In the genomic region with DNA sequence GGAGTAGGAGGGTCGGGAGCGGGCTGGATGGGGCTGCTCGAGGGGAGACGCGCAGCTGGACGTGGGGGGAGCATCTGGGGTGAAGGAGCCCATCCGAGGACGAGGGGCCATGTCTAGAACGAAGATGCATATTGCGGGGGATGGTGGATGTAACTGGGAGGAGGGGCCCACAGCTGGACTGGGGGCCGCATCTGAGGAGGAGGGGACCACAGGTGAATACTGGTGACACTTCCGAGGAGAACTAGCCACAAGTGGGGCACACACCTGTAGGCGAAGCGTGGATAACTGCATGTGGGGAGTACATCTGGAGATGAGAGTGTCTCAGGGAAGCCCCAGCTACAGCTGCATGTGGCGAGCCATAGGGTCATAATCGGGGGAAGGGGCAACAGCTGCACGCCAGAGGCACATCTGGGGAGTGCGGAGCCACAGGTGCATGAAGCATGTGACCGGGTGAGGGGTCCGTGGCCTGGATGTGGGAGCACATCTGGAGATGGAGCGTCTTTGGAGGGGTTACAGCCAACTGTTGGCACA, we compare ENCODE assay signal across 8 cellular contexts. TPM values are rescaled to one million over a fixed set of nuclear protein-coding genes. Genes with fewer than 3 reads are reported as not detected.
DNase-seq lines count a peak whose midpoint lies in the region; ATAC-seq, FAIRE-seq and TF ChIP-seq lines count a peak whose summit lies in the region.

No MANE protein-coding gene starts in this region.

- H3K4me3 Mint-ChIP-seq in activated naive CD8-positive, alpha-beta T cell treated with anti-CD3 and anti-CD28 coated beads for 36 hours, result peak overlapping the region; percentile 100

- no peak for FAIRE-seq in kidney (lab: Jason Lieb, UNC)

- no peak for ATAC-seq in HG02763 (IDR thresholded peaks at IDR 0.05; ENCODE audit: unreplicated experiment)

- peaks cover 40% of the 10 kb centered on the region for H3K36me3 Mint-ChIP-seq in activated naive CD8-positive, alpha-beta T cell treated with anti-CD3 and anti-CD28 coated beads for 36 hours

- intact Hi-C loops in kidney (cut with DNase I), result no loop called here
- intact Hi-C loops in posterior vena cava (cut with DNase I), result no loop called here

- H3K4me1 ChIP-seq in ACC112 (ENCODE audit: control insufficient read depth, insufficient read depth, low read length, unreplicated experiment) (peaks cover 4% of the 10 kb centered on the region), kidney (ENCODE audit: control insufficient read depth in 1 of 2, insufficient read depth in 1 of 2, low read depth in 1 of 2, low read length in 2 of 2) (peaks cover 6 to 9% of the 10 kb centered on the region in 2 donors), stomach smooth muscle (ENCODE audit: control insufficient read depth, insufficient read depth, low read length) (peaks cover 13% of the 10 kb centered on the region)

- H3K27me3 Mint-ChIP-seq in activated naive CD8-positive, alpha-beta T cell treated with anti-CD3 and anti-CD28 coated beads for 36 hours, result no peaks in the 10 kb centered on the region

- peak overlapping the region; percentile 82 for H2AFZ ChIP-seq in ACC112 (ENCODE audit: low read length, unreplicated experiment)

- no peaks in the 10 kb centered on the region for H3K36me3 ChIP-seq in ACC112 (ENCODE audit: insufficient read depth, low read length)
- H3K36me3 ChIP-seq in kidney (ENCODE audit: control insufficient read depth in 1 of 2, insufficient read depth in 2 of 2, low read length in 2 of 2), result peaks cover 6 to 11% of the 10 kb centered on the region in 2 donors
- peaks cover 10 to 14% of the 10 kb centered on the region in 2 donors for H3K36me3 ChIP-seq in stomach smooth muscle (ENCODE audit: control insufficient read depth in 2 of 2, insufficient read depth in 2 of 2, low read length in 2 of 2)

- peak overlapping the region; percentile 88 for H3K27ac Mint-ChIP-seq in activated naive CD8-positive, alpha-beta T cell treated with anti-CD3 and anti-CD28 coated beads for 36 hours

- H3K4me3 ChIP-seq in ACC112 (ENCODE audit: low read depth, low read length), result peak overlapping the region; percentile 97
- peak overlapping the region; percentile 74 to 96 for H3K4me3 ChIP-seq in kidney (ENCODE audit: low read length in 2 of 2)
- H3K4me3 ChIP-seq in stomach smooth muscle (ENCODE audit: low read length in 2 of 2), result peak overlapping the region; percentile 74 to 87

- H3K27ac ChIP-seq in ACC112 (ENCODE audit: low read depth, low read length) (no peak overlapping the region), kidney (ENCODE audit: low read depth in 2 of 2, low read length in 2 of 2) (no peak overlapping the region), stomach smooth muscle (ENCODE audit: low read length) (peak overlapping the region; percentile 71)

- H3K9ac ChIP-seq in kidney (ENCODE audit: low read length in 2 of 2) (peak overlapping the region; percentile 68 to 90), stomach smooth muscle (ENCODE audit: low read length in 2 of 2) (peak overlapping the region; percentile 50 to 81)

- TF ChIP-seq CTCF in kidney (IDR thresholded peaks at IDR 0.05; ENCODE audit: borderline replicate concordance, extremely low read depth, insufficient read depth), result no peak

- DNase-seq in HCEC 1CT (peak; percentile 5), kidney (peak; percentile 78), posterior vena cava (ENCODE audit: low spot score) (no peak), NCI-H524 (lab: John Stamatoyannopoulos, UW) (no peak)
- DNase-seq in activated naive CD8-positive, alpha-beta T cell treated with anti-CD3 and anti-CD28 coated beads for 36 hours, result no peak

- no peaks in the 10 kb centered on the region for H3K9me3 ChIP-seq in kidney (ENCODE audit: control insufficient read depth in 1 of 2, low read length in 2 of 2)
- no peaks in the 10 kb centered on the region for H3K9me3 ChIP-seq in stomach smooth muscle (ENCODE audit: control insufficient read depth in 2 of 2, low read length in 2 of 2)

- peaks cover 27% of the 10 kb centered on the region for H3K4me1 Mint-ChIP-seq in activated naive CD8-positive, alpha-beta T cell treated with anti-CD3 and anti-CD28 coated beads for 36 hours

- H3K9me3 Mint-ChIP-seq in activated naive CD8-positive, alpha-beta T cell treated with anti-CD3 and anti-CD28 coated beads for 36 hours, result no peaks in the 10 kb centered on the region

- no peaks in the 10 kb centered on the region for H3K27me3 ChIP-seq in ACC112 (ENCODE audit: insufficient read depth, low read length)
- H3K27me3 ChIP-seq in stomach smooth muscle (ENCODE audit: control insufficient read depth in 1 of 2, insufficient read depth in 2 of 2, low read length in 2 of 2), result no peaks in the 10 kb centered on the region

- H3K79me2 ChIP-seq in ACC112 (ENCODE audit: control insufficient read depth, insufficient read depth, low read length, unreplicated experiment), result peaks cover 29% of the 10 kb centered on the region

RNA-seq across cellular contexts. Expression of a gene that starts 0.4 kb away (rescaled TPM):
- 1 to 10 TPM; 7.3 to 7.7 TPM for total RNA-seq in activated naive CD8-positive, alpha-beta T cell treated with anti-CD3 and anti-CD28 coated beads for 36 hours
- total RNA-seq in kidney (7.8 TPM), posterior vena cava (1 to 10 TPM; 6.1 to 8.6 TPM)
- 5.5 TPM for polyA plus RNA-seq in kidney (ENCODE audit: insufficient read depth, low read depth, low replicate concordance)

RNA-seq across cellular contexts. Expression of a gene that starts 0.7 kb away (rescaled TPM):
- 100 to 1,000 TPM; 147 to 165 TPM for total RNA-seq in activated naive CD8-positive, alpha-beta T cell treated with anti-CD3 and anti-CD28 coated beads for 36 hours
- 25.9 TPM for total RNA-seq in kidney
- polyA plus RNA-seq in kidney (ENCODE audit: insufficient read depth, low read depth, low replicate concordance), result 14.0 TPM
- total RNA-seq in posterior vena cava, result 1 to 10 TPM; 4.8 to 5.9 TPM

Comparison
In these comparisons a context has a peak if more than half of its experiments do, and no peak if none do; other contexts are left out.
1. DNase-seq: peak in HCEC 1CT (single experiment) and kidney (single experiment); none in activated naive CD8-positive, alpha-beta T cell treated with anti-CD3 and anti-CD28 coated beads for 36 hours (single experiment), posterior vena cava (single experiment) and NCI-H524 (0 of 2).
2. Peak in every context shown above with its lines, with median percentiles within 50 percentile points of each other: H3K4me3 ChIP-seq.